8 cellular contexts compared by ENCODE assay signal in genomic region chr2:72917138-72917874, GRCh38. TPM values are rescaled to one million over a fixed set of nuclear protein-coding genes. Genes with fewer than 3 reads are reported as not detected.
DNase-seq lines count a peak whose midpoint lies in the region; ATAC-seq and TF ChIP-seq lines count a peak whose summit lies in the region.

EMX1 (plus strand) TSS chr2:72917519; CDS start chr2:72917853, 334 bp downstream.

- WGBS in psoas muscle, 3 donors, result 0 to 1% (median 1%) methylated on average over 41 to 82 of the region's 82 CpGs

- intact Hi-C loops in left ventricle myocardium inferior (cut with micrococcal nuclease), result no loop called here
- intact Hi-C loops in psoas muscle (cut with DNase I), result no loop called here

- H3K4me1 ChIP-seq in left ventricle myocardium inferior (peaks cover 58% of the 10 kb centered on the region), psoas muscle (peaks cover 38% of the 10 kb centered on the region)

- H3K36me3 ChIP-seq in left ventricle myocardium inferior (no peaks in the 10 kb centered on the region), psoas muscle (ENCODE audit: insufficient read depth in 1 of 2, low read depth in 1 of 2) (no peaks in the 10 kb centered on the region)

- H3K27me3 ChIP-seq in left ventricle myocardium inferior (ENCODE audit: low read depth), result peaks cover 100% of the 10 kb centered on the region
- H3K27me3 ChIP-seq in psoas muscle (ENCODE audit: insufficient read depth in 3 of 3, low read length in 2 of 3), result peaks cover 0 to 97% (median 82%) of the 10 kb centered on the region in 3 donors

- ATAC-seq in HG03025 (IDR thresholded peaks at IDR 0.05; ENCODE audit: low FRiP score, unreplicated experiment), result peak; percentile 43
- ATAC-seq in psoas muscle, result peak; percentile 38 to 75 (median 66)
- ATAC-seq in HG03457 (IDR thresholded peaks at IDR 0.05; ENCODE audit: unreplicated experiment), result no peak

- DNase-seq in NCI-H1417 (lab: John Stamatoyannopoulos, UW) (peak; percentile 78 to 96 (median 95)), NCI-H1417 treated with DMSO at 0.1 percent for 48 hours (lab: John Stamatoyannopoulos, UW) (no peak), NCI-H2227 treated with DMSO at 0.1 percent for 48 hours (lab: John Stamatoyannopoulos, UW) (peak; percentile 34), left ventricle myocardium inferior (no peak), psoas muscle (peak in 1 of 2 donors; percentile 36)
- DNase-seq in activated T-cell treated with anti-CD3 and anti-CD28 coated beads, Interleukin-2, amount 50 U/mL, for 48 hours, result peak; percentile 68 to 73

- no peak for TF ChIP-seq CTCF in left ventricle myocardium inferior (IDR thresholded peaks at IDR 0.05; ENCODE audit: borderline replicate concordance)
- TF ChIP-seq CTCF in psoas muscle (IDR thresholded peaks at IDR 0.05), result no peak

- H3K9me3 ChIP-seq in left ventricle myocardium inferior (replicated peaks) (no peaks in the 10 kb centered on the region), psoas muscle (no peaks in the 10 kb centered on the region)

- H3K27ac ChIP-seq in left ventricle myocardium inferior (replicated peaks) (no peak within 1 kb of the TSS), psoas muscle (no peak within 1 kb of the TSS)

- H3K4me3 ChIP-seq in left ventricle myocardium inferior (peak within 1 kb of the TSS; percentile 61), psoas muscle (peak within 1 kb of the TSS; percentile 66)

RNA-seq across cellular contexts. Expression of gene EMX1, which starts in this region (rescaled TPM):
- total RNA-seq in left ventricle myocardium inferior, result not detected
- total RNA-seq in psoas muscle, result not detected
- polyA plus RNA-seq in psoas muscle, result under 1 TPM in 1 of 3 donors, not detected in 2; 0.01 TPM

Comparison
In these comparisons a context has a peak if more than half of its experiments do, and no peak if none do; other contexts are left out.
1. DNase-seq: peak in NCI-H1417 (3 of 3), NCI-H2227 treated with DMSO at 0.1 percent for 48 hours (single experiment) and activated T-cell treated with anti-CD3 and anti-CD28 coated beads, Interleukin-2, amount 50 U/mL, for 48 hours (2 of 2); none in NCI-H1417 treated with DMSO at 0.1 percent for 48 hours (single experiment) and left ventricle myocardium inferior (single experiment).
2. Peak in ATAC-seq and H3K4me3 ChIP-seq in psoas muscle; RNA of the gene not detected or under 1 TPM.